Comparison of ENCODE assay signal across 18 cellular contexts in genomic region chr2:233674314-233674713, GRCh38. TPM values are rescaled to one million over a fixed set of nuclear protein-coding genes. Genes with fewer than 3 reads are reported as not detected.
DNase-seq lines count a peak whose midpoint lies in the region; ATAC-seq and TF ChIP-seq lines count a peak whose summit lies in the region.
"Had no signal": no experiment of that assay in that cellular context is flagged by ENCODE, and none has a peak within 500 bp of the region (broad histone marks: within the 10 kb centered on the region; RNA-seq: fewer than 3 reads in every experiment).

No MANE protein-coding gene starts in this region.

- no peaks in the 10 kb centered on the region for H3K9me3 ChIP-seq in CD4-positive, alpha-beta memory T cell (ENCODE audit: control insufficient read depth in 1 of 2, low read length in 2 of 2)

- CTCF ChIA-PET in CD4-positive, alpha-beta memory T cell (lab: Charles Lee; ENCODE audit: partially characterized antibody): no interaction called here

- H3K27ac Mint-ChIP-seq in CD4-positive, alpha-beta memory T cell: no peak overlapping the region
- H3K27ac Mint-ChIP-seq: CD14-positive monocyte; T-helper 1 cell treated with Interleukin-12 subunit alpha and Interleukin-12 subunit beta and Interleukin-4 antibody, amounts not matched to agents 30 μg/mL and 1 μg/mL, for 36 hours had no signal

- H3K4me1 Mint-ChIP-seq in CD4-positive, alpha-beta memory T cell: no peaks in the 10 kb centered on the region
- H3K4me1 Mint-ChIP-seq: CD14-positive monocyte had no signal

- no peak overlapping the region for H3K4me3 ChIP-seq in GM12865 (ENCODE audit: low read depth, low read length)
- H3K4me3 ChIP-seq in CD4-positive, alpha-beta memory T cell (ENCODE audit: low read length in 2 of 2): no peak overlapping the region
- H3K4me3 ChIP-seq: PC-9 had no signal

- ATAC-seq in foreskin keratinocyte (no peak), GM21723 (IDR thresholded peaks at IDR 0.05; ENCODE audit: unreplicated experiment) (no peak)

- H3K36me3 Mint-ChIP-seq in CD4-positive, alpha-beta memory T cell: no peaks in the 10 kb centered on the region
- H3K36me3 Mint-ChIP-seq: CD14-positive monocyte had no signal

- H3K36me3 ChIP-seq in CD4-positive, alpha-beta memory T cell (ENCODE audit: insufficient read depth, low read length): no peaks in the 10 kb centered on the region

- H3K27ac ChIP-seq in foreskin keratinocyte: no peak overlapping the region
- no peak overlapping the region for H3K27ac ChIP-seq in CD4-positive, alpha-beta memory T cell (ENCODE audit: low read depth, low read length)
- H3K27ac ChIP-seq: KMS-11, PC-9 had no signal

- intact Hi-C loops in CD4-positive, alpha-beta memory T cell (cut with micrococcal nuclease): no loop called here

- H3K27me3 ChIP-seq in foreskin keratinocyte: no peaks in the 10 kb centered on the region
- peaks cover 6% of the 10 kb centered on the region for H3K27me3 ChIP-seq in CD4-positive, alpha-beta memory T cell (ENCODE audit: insufficient read depth, low read length)

- peaks cover 14 to 27% of the 10 kb centered on the region in 2 donors for H3K27me3 Mint-ChIP-seq in CD4-positive, alpha-beta memory T cell

- H3K4me3 Mint-ChIP-seq in CD4-positive, alpha-beta memory T cell: no peak overlapping the region
- H3K4me3 Mint-ChIP-seq: CD14-positive monocyte; T-helper 1 cell treated with Interleukin-12 subunit alpha and Interleukin-12 subunit beta and Interleukin-4 antibody, amounts not matched to agents 30 μg/mL and 1 μg/mL, for 36 hours had no signal

- H3K4me1 ChIP-seq in foreskin keratinocyte: no peaks in the 10 kb centered on the region
- no peaks in the 10 kb centered on the region for H3K4me1 ChIP-seq in CD4-positive, alpha-beta memory T cell (ENCODE audit: insufficient read depth, low read length)

- POLR2A ChIA-PET in CD4-positive, alpha-beta memory T cell (lab: Charles Lee; ENCODE audit: partially characterized antibody): no interaction called here

- TF ChIP-seq CTCF in GM12865 (IDR thresholded peaks at IDR 0.05; ENCODE audit: insufficient read depth, low read depth, low read length, missing control alignments) (peak; percentile 12), foreskin keratinocyte (conservative IDR thresholded peaks at IDR 0.05) (peak; percentile 9)

- H3K9me3 Mint-ChIP-seq in CD4-positive, alpha-beta memory T cell: no peaks in the 10 kb centered on the region
- H3K9me3 Mint-ChIP-seq: T-helper 1 cell treated with Interleukin-12 subunit alpha and Interleukin-12 subunit beta and Interleukin-4 antibody, amounts not matched to agents 30 μg/mL and 1 μg/mL, for 36 hours had no signal

- DNase-seq in GM12865 (ENCODE audit: low read depth) (no peak), NAMALWA (ENCODE audit: low spot score) (peak; percentile 6), foreskin keratinocyte (no peak)
- no peak for DNase-seq in CD4-positive, alpha-beta memory T cell
- DNase-seq: AML-193, GDM1, H7, NCI-H1417 treated with DMSO at 0.1 percent for 48 hours, NCI-H187 treated with DMSO at 0.1 percent for 48 hours, NCI-H2227 treated with DMSO at 0.1 percent for 48 hours, NCI-H774 had no signal

RNA-seq across cellular contexts. Expression of gene UGT1A9, which starts 2.6 kb away (rescaled TPM):
- total RNA-seq in foreskin keratinocyte: not detected in 2 replicates
- not detected in 2 replicates for polyA plus RNA-seq in foreskin keratinocyte
- not detected for total RNA-seq in CD4-positive, alpha-beta memory T cell
- polyA plus RNA-seq in CD4-positive, alpha-beta memory T cell: not detected
- total RNA-seq: H7, PC-9 had no signal
- polyA plus RNA-seq: CD14-positive monocyte had no signal

RNA-seq across cellular contexts. Expression of gene UGT1A7, which starts 7.4 kb away (rescaled TPM):
- 0.20 and 0.21 TPM in 2 replicates for total RNA-seq in foreskin keratinocyte
- polyA plus RNA-seq in foreskin keratinocyte: 0.10 and 1.2 TPM in 2 replicates
- not detected for total RNA-seq in CD4-positive, alpha-beta memory T cell
- not detected for polyA plus RNA-seq in CD4-positive, alpha-beta memory T cell
- total RNA-seq: H7, M059J had no signal
- polyA plus RNA-seq: CD14-positive monocyte had no signal

RNA-seq across cellular contexts. Expression of gene UGT1A6, which starts 18.4 kb away (rescaled TPM):
- total RNA-seq in foreskin keratinocyte: 14.0 and 15.8 TPM in 2 replicates
- 7.4 and 9.4 TPM in 2 replicates for polyA plus RNA-seq in foreskin keratinocyte
- not detected for total RNA-seq in CD4-positive, alpha-beta memory T cell
- polyA plus RNA-seq in CD4-positive, alpha-beta memory T cell: not detected
- total RNA-seq: Daoy, H7 had no signal
- polyA plus RNA-seq: CD14-positive monocyte had no signal

RNA-seq across cellular contexts. Expression of gene UGT1A10, which starts 38.1 kb away (rescaled TPM):
- total RNA-seq in foreskin keratinocyte: not detected in 2 replicates
- 0.13 and 0.35 TPM in 2 replicates for polyA plus RNA-seq in foreskin keratinocyte
- not detected for total RNA-seq in CD4-positive, alpha-beta memory T cell
- not detected for polyA plus RNA-seq in CD4-positive, alpha-beta memory T cell
- total RNA-seq: H7, M059J, PC-9 had no signal
- polyA plus RNA-seq: CD14-positive monocyte had no signal

RNA-seq across cellular contexts. Expression of gene UGT1A5, which starts 38.4 kb away (rescaled TPM):
- total RNA-seq in foreskin keratinocyte: 0.53 and 0.82 TPM in 2 replicates
- not detected in 2 replicates for polyA plus RNA-seq in foreskin keratinocyte
- not detected for total RNA-seq in CD4-positive, alpha-beta memory T cell
- not detected for polyA plus RNA-seq in CD4-positive, alpha-beta memory T cell
- total RNA-seq: H7, M059J had no signal
- polyA plus RNA-seq: CD14-positive monocyte had no signal

Comparison
In these comparisons a context has a peak if more than half of its experiments do, and no peak if none do; other contexts are left out.
1. RNA of gene UGT1A6, which starts 18.4 kb away (total RNA-seq): 14.0 to 15.8 TPM in foreskin keratinocyte; not detected in CD4-positive, alpha-beta memory T cell; every median in the first group is over 10 times any median in the second.